ENCODE assay signal across 1 cellular context in genomic region chr19:46659151-46660007, GRCh38.
A peak's percentile ranks its signal among the peaks of the same experiment; 100 is the strongest.
TF ChIP-seq lines count a peak whose summit lies in the region.

No MANE protein-coding gene starts in this region.

TF ChIP-seq in K562, 482 proteins besides CTCF, POLR2A, EP300 and RAD21 (continues in another document):
- no peak for TF ChIP-seq PTBP1 (IDR thresholded peaks at IDR 0.05; ENCODE audit: low read depth, low read length)
- no peak for TF ChIP-seq NR2F6 (CRISPR knock-in tag; IDR thresholded peaks at IDR 0.05)
- TF ChIP-seq LCOR (CRISPR knock-in tag; IDR thresholded peaks at IDR 0.05): no peak
- TF ChIP-seq ZNF586 (CRISPR knock-in tag; conservative IDR thresholded peaks at IDR 0.05): no peak
- TF ChIP-seq MEF2A (IDR thresholded peaks at IDR 0.05; ENCODE audit: control insufficient read depth, low read depth, low read length): 0 out of 2 replicates have a peak, but pooled peaks have one; percentile 41
- peak; percentile 33; the same call in 1 of the 2 replicates for TF ChIP-seq TAL1 (IDR thresholded peaks at IDR 0.05)
- no peak for TF ChIP-seq KAT7 (CRISPR knock-in tag; IDR thresholded peaks at IDR 0.05; ENCODE audit: borderline replicate concordance)
- TF ChIP-seq USF1 (CRISPR knock-in tag; IDR thresholded peaks at IDR 0.05): no peak
- TF ChIP-seq ZFP36 (IDR thresholded peaks at IDR 0.05; ENCODE audit: low read depth, low read length, partially characterized antibody): no peak
- no peak for TF ChIP-seq RB1 (IDR thresholded peaks at IDR 0.05; ENCODE audit: low read depth)
- no peak for TF ChIP-seq ELK1 (CRISPR knock-in tag; IDR thresholded peaks at IDR 0.05)
- peak; percentile 38; the same call in 1 of the 2 replicates for TF ChIP-seq BCOR (IDR thresholded peaks at IDR 0.05)
- TF ChIP-seq WHSC1 (IDR thresholded peaks at IDR 0.05; ENCODE audit: low read length): no peak
- no peak for TF ChIP-seq TFAM (CRISPR knock-in tag; conservative IDR thresholded peaks at IDR 0.05)
- no peak for TF ChIP-seq RHOXF2B (CRISPR knock-in tag; conservative IDR thresholded peaks at IDR 0.05)
- no peak for TF ChIP-seq ZNF561 (CRISPR knock-in tag; conservative IDR thresholded peaks at IDR 0.05)
- TF ChIP-seq MEF2D (tag; conservative IDR thresholded peaks at IDR 0.05; ENCODE audit: low read depth): no peak
- TF ChIP-seq MLLT1 (IDR thresholded peaks at IDR 0.05): peak; percentile 56 to 64; a peak in 1 of 4 replicates
- 0 out of 2 replicates have a peak, but pooled peaks have one; percentile 33 for TF ChIP-seq ZEB2 (IDR thresholded peaks at IDR 0.05)
- peak; percentile 84 for TF ChIP-seq BHLHE40 (IDR thresholded peaks at IDR 0.05; ENCODE audit: low read length)
- no peak for TF ChIP-seq BCLAF1 (IDR thresholded peaks at IDR 0.05; ENCODE audit: borderline replicate concordance in 1 of 2, control insufficient read depth in 1 of 2, low read depth in 2 of 2, low read length in 1 of 2)
- TF ChIP-seq ARID1B (IDR thresholded peaks at IDR 0.05): peak; percentile 58
- 0 out of 2 replicates have a peak, but pooled peaks have one; percentile 25 for TF ChIP-seq NBN (IDR thresholded peaks at IDR 0.05; ENCODE audit: low read depth)
- TF ChIP-seq TRIM24 (IDR thresholded peaks at IDR 0.05): peak in 1 of 2 experiments; percentile 43; a peak in 1 of 4 replicates
- TF ChIP-seq MLX (CRISPR knock-in tag; conservative IDR thresholded peaks at IDR 0.05): no peak
- 0 out of 2 replicates have a peak, but pooled peaks have one; percentile 28 for TF ChIP-seq MTA2 (IDR thresholded peaks at IDR 0.05; ENCODE audit: low read depth)
- peak; percentile 86 for TF ChIP-seq ZBTB7A (IDR thresholded peaks at IDR 0.05; ENCODE audit: borderline replicate concordance, control insufficient read depth, low read depth, low read length)
- no peak for TF ChIP-seq FOXP1 (CRISPR knock-in tag; IDR thresholded peaks at IDR 0.05)
- no peak for TF ChIP-seq ZNF347 (CRISPR knock-in tag; IDR thresholded peaks at IDR 0.05; ENCODE audit: low read depth)
- TF ChIP-seq NFIC (IDR thresholded peaks at IDR 0.05): peak; percentile 29; the same call in 1 of the 2 replicates
- no peak for TF ChIP-seq HDAC6 (IDR thresholded peaks at IDR 0.05; ENCODE audit: low read depth, low read length)
- no peak for TF ChIP-seq CEBPZ (IDR thresholded peaks at IDR 0.05; ENCODE audit: borderline replicate concordance, low read depth, low read length)
- no peak for TF ChIP-seq MAX (CRISPR knock-in tag; IDR thresholded peaks at IDR 0.05)
- peak; percentile 19 for TF ChIP-seq RBBP5 (IDR thresholded peaks at IDR 0.05; ENCODE audit: borderline replicate concordance, insufficient read depth, low read length, poor library complexity, severe bottlenecking)
- TF ChIP-seq SMAD4 (CRISPR knock-in tag; conservative IDR thresholded peaks at IDR 0.05): 0 out of 2 replicates have a peak, but pooled peaks have one; percentile 27
- peak in 1 of 2 experiments; percentile 53; a peak in 2 of 4 replicates for TF ChIP-seq HDAC1 (IDR thresholded peaks at IDR 0.05)
- no peak for TF ChIP-seq BMI1 (IDR thresholded peaks at IDR 0.05; ENCODE audit: low read length)
- peak; percentile 21; the same call in 1 of the 2 replicates for TF ChIP-seq MYC (IDR thresholded peaks at IDR 0.05; ENCODE audit: low read depth, low read length)
- TF ChIP-seq MYC (CRISPR knock-in tag; IDR thresholded peaks at IDR 0.05; ENCODE audit: borderline replicate concordance, low read depth): no peak
- TF ChIP-seq ZNF143 (CRISPR knock-in tag; IDR thresholded peaks at IDR 0.05): no peak
- TF ChIP-seq CHD4 (IDR thresholded peaks at IDR 0.05; ENCODE audit: insufficient read depth, insufficient replicate concordance, low read depth, low read length, poor library complexity, severe bottlenecking): peak; percentile 59
- 0 out of 2 replicates have a peak, but pooled peaks have one; percentile 30 for TF ChIP-seq GATAD2A (IDR thresholded peaks at IDR 0.05)
- peak; percentile 43; the same call in 1 of the 2 replicates for TF ChIP-seq SMARCE1 (IDR thresholded peaks at IDR 0.05)
- TF ChIP-seq POLR2AphosphoS2 (IDR thresholded peaks at IDR 0.05; ENCODE audit: low read length): no peak
- peak; percentile 42; the same call in 1 of the 2 replicates for TF ChIP-seq NKRF (IDR thresholded peaks at IDR 0.05; ENCODE audit: borderline replicate concordance)
- no peak for TF ChIP-seq THRB (CRISPR knock-in tag; conservative IDR thresholded peaks at IDR 0.05)
- no peak for TF ChIP-seq THAP7 (CRISPR knock-in tag; IDR thresholded peaks at IDR 0.05)
- peak; percentile 27; the same call in 1 of the 2 replicates for TF ChIP-seq ESRRA (IDR thresholded peaks at IDR 0.05; ENCODE audit: borderline replicate concordance, low read depth)
- no peak for TF ChIP-seq RBM17 (IDR thresholded peaks at IDR 0.05; ENCODE audit: borderline replicate concordance, low read depth, low read length)
